ENCODE assay signal across 9 cellular contexts in genomic region chr6:116847234-116847633, GRCh38. TPM values are rescaled to one million over a fixed set of nuclear protein-coding genes. Genes with fewer than 3 reads are reported as not detected.
DNase-seq lines count a peak whose midpoint lies in the region; ATAC-seq and TF ChIP-seq lines count a peak whose summit lies in the region.
"Had no signal": no experiment of that assay in that cellular context is flagged by ENCODE, and none has a peak within 500 bp of the region (broad histone marks: within the 10 kb centered on the region; RNA-seq: fewer than 3 reads in every experiment).

No MANE protein-coding gene starts in this region.

- TF ChIP-seq EP300 in sigmoid colon (IDR thresholded peaks at IDR 0.05): no peak

- no peaks in the 10 kb centered on the region for H3K9me3 ChIP-seq in BE2C
- no peaks in the 10 kb centered on the region for H3K9me3 ChIP-seq in osteoblast (ENCODE audit: low read depth, low read length)
- H3K9me3 ChIP-seq in sigmoid colon: no peaks in the 10 kb centered on the region

- no peak overlapping the region for H3K4me3 Mint-ChIP-seq in activated naive CD8-positive, alpha-beta T cell treated with anti-CD3 and anti-CD28 coated beads, Interleukin-2, amount 50 U/mL, for 24 hours

- peaks cover 3% of the 10 kb centered on the region for H3K27me3 Mint-ChIP-seq in activated naive CD8-positive, alpha-beta T cell treated with anti-CD3 and anti-CD28 coated beads, Interleukin-2, amount 50 U/mL, for 24 hours

- TF ChIP-seq POLR2A in sigmoid colon (IDR thresholded peaks at IDR 0.05): no peak

- no peak overlapping the region for H3K27ac Mint-ChIP-seq in activated naive CD8-positive, alpha-beta T cell treated with anti-CD3 and anti-CD28 coated beads, Interleukin-2, amount 50 U/mL, for 24 hours

- H3K36me3 ChIP-seq in BE2C: no peaks in the 10 kb centered on the region
- H3K36me3 ChIP-seq in osteoblast (ENCODE audit: insufficient read depth, low read length): no peaks in the 10 kb centered on the region
- no peaks in the 10 kb centered on the region for H3K36me3 ChIP-seq in sigmoid colon

- no peak overlapping the region for H2AFZ ChIP-seq in osteoblast (ENCODE audit: low read length)

- no peaks in the 10 kb centered on the region for H3K9me3 Mint-ChIP-seq in activated naive CD8-positive, alpha-beta T cell treated with anti-CD3 and anti-CD28 coated beads, Interleukin-2, amount 50 U/mL, for 24 hours

- intact Hi-C loops in sigmoid colon (cut with DNase I): no loop called here

- H3K27me3 ChIP-seq in BE2C (peaks cover 4% of the 10 kb centered on the region; the same call in 1 of the 2 replicates), osteoblast (ENCODE audit: insufficient read depth, low read length) (no peaks in the 10 kb centered on the region), sigmoid colon (no peaks in the 10 kb centered on the region)

- ATAC-seq in GM21529 (IDR thresholded peaks at IDR 0.05; ENCODE audit: unreplicated experiment): peak; percentile 67
- no peak for ATAC-seq in activated naive CD8-positive, alpha-beta T cell treated with anti-CD3 and anti-CD28 coated beads, Interleukin-2, amount 50 U/mL, for 24 hours
- ATAC-seq in HG03280 (IDR thresholded peaks at IDR 0.05; ENCODE audit: unreplicated experiment): no peak

- H4K20me1 ChIP-seq in osteoblast (ENCODE audit: insufficient read depth, low read length): no peaks in the 10 kb centered on the region

- TF ChIP-seq CTCF in BE2C (IDR thresholded peaks at IDR 0.05; ENCODE audit: low read depth, low read length) (peak; percentile 35), osteoblast (IDR thresholded peaks at IDR 0.05; ENCODE audit: extremely low read depth, low read depth, low read length) (peak; percentile 30), sigmoid colon (IDR thresholded peaks at IDR 0.05) (no peak)

- DNase-seq in BE2C (no peak), NCI-H2196 treated with DMSO at 0.1 percent for 48 hours (lab: John Stamatoyannopoulos, UW; ENCODE audit: unreplicated experiment) (peak; percentile 5), cerebellum (ENCODE audit: low spot score) (peak; percentile 2), osteoblast (ENCODE audit: insufficient read length, low spot score, missing footprints) (peak; percentile 25), sigmoid colon (no peak)
- no peak for DNase-seq in activated naive CD8-positive, alpha-beta T cell treated with anti-CD3 and anti-CD28 coated beads, Interleukin-2, amount 50 U/mL, for 24 hours

- no peaks in the 10 kb centered on the region for H3K4me1 ChIP-seq in BE2C
- H3K4me1 ChIP-seq in osteoblast (ENCODE audit: insufficient read depth, low read length): no peaks in the 10 kb centered on the region
- H3K4me1 ChIP-seq in sigmoid colon: no peaks in the 10 kb centered on the region

- no peaks in the 10 kb centered on the region for H3K79me2 ChIP-seq in osteoblast (ENCODE audit: insufficient read depth, low read length)

- no peak overlapping the region for H3K27ac ChIP-seq in osteoblast (ENCODE audit: low read depth, low read length)
- H3K27ac ChIP-seq in sigmoid colon: no peak overlapping the region

- no peaks in the 10 kb centered on the region for H3K4me1 Mint-ChIP-seq in activated naive CD8-positive, alpha-beta T cell treated with anti-CD3 and anti-CD28 coated beads, Interleukin-2, amount 50 U/mL, for 24 hours

- no peak overlapping the region for H3K4me2 ChIP-seq in osteoblast (ENCODE audit: insufficient read depth, low read length)

- H3K36me3 Mint-ChIP-seq in activated naive CD8-positive, alpha-beta T cell treated with anti-CD3 and anti-CD28 coated beads, Interleukin-2, amount 50 U/mL, for 24 hours (ENCODE audit: low read depth): no peaks in the 10 kb centered on the region

- WGBS in sigmoid colon, 2 donors: 7 to 17% methylated on average over 1 of the region's 1 CpG

- H3K4me3 ChIP-seq in BE2C (ENCODE audit: low read depth, low read length) (no peak overlapping the region), osteoblast (ENCODE audit: insufficient read depth, low read length) (no peak overlapping the region), sigmoid colon (no peak overlapping the region)

RNA-seq across cellular contexts. Expression of gene GPRC6A, which starts 18.4 kb away (rescaled TPM):
- polyA plus RNA-seq in BE2C (2012; ENCODE audit: insufficient read depth, insufficient read length, low read depth): not detected
- not detected for total RNA-seq in cerebellum
- not detected in 2 replicates for total RNA-seq in osteoblast
- not detected for total RNA-seq in sigmoid colon
- polyA plus RNA-seq in sigmoid colon: not detected
- total RNA-seq: subcutaneous adipose tissue had no signal

RNA-seq across cellular contexts. Expression of gene RFX6, which starts 29.8 kb away (rescaled TPM):
- polyA plus RNA-seq in BE2C (2012; ENCODE audit: insufficient read depth, insufficient read length, low read depth): not detected
- not detected for total RNA-seq in cerebellum
- not detected in 2 replicates for total RNA-seq in osteoblast
- not detected for total RNA-seq in sigmoid colon
- 1 to 10 TPM in 1 of 3 donors, under 1 TPM in 2; 0.16 to 1.8 (median 0.46) TPM for polyA plus RNA-seq in sigmoid colon
- total RNA-seq: subcutaneous adipose tissue had no signal

Comparison
In these comparisons a context has a peak if more than half of its experiments do, and no peak if none do; other contexts are left out.
1. DNase-seq: peak in NCI-H2196 treated with DMSO at 0.1 percent for 48 hours (single experiment), cerebellum (single experiment) and osteoblast (single experiment); none in BE2C (single experiment), activated naive CD8-positive, alpha-beta T cell treated with anti-CD3 and anti-CD28 coated beads, Interleukin-2, amount 50 U/mL, for 24 hours (single experiment) and sigmoid colon (single experiment).
2. CTCF ChIP-seq: peak in BE2C (single experiment) and osteoblast (single experiment); none in sigmoid colon (0 of 4).